Comparison of ENCODE assay signal across 22 cellular contexts in genomic region chrX:28016823-28017222, GRCh38. TPM values are rescaled to one million over a fixed set of nuclear protein-coding genes. Genes with fewer than 3 reads are reported as not detected.
"Had no signal": no experiment of that assay in that cellular context is flagged by ENCODE, and none has a peak within 500 bp of the region (broad histone marks: within the 10 kb centered on the region; RNA-seq: fewer than 3 reads in every experiment).

No MANE protein-coding gene starts in this region.

- H3K27me3 Mint-ChIP-seq: activated naive CD8-positive, alpha-beta T cell; effector memory CD8-positive, alpha-beta T cell; natural killer cell treated with Interleukin-12 subunit alpha and Interleukin-12 subunit beta and Interleukin-15 and Interleukin-18, amount 100 ng/mL, for 72 hours; stimulated activated memory B cell treated with anti-CD40 and anti-IgM and Interleukin-4, amounts not matched to agents 10 μg/mL and 1 μg/mL and 100 μg/mL, for 72 hours; type B pancreatic cell had no signal

- H3K36me3 Mint-ChIP-seq: activated naive CD8-positive, alpha-beta T cell; mesothelial cell of epicardium; natural killer cell treated with Interleukin-12 subunit alpha and Interleukin-12 subunit beta and Interleukin-15 and Interleukin-18, amount 100 ng/mL, for 72 hours; stimulated activated memory B cell treated with anti-CD40 and anti-IgM and Interleukin-4, amounts not matched to agents 10 μg/mL and 1 μg/mL and 100 μg/mL, for 72 hours; type B pancreatic cell had no signal

- DNase-seq: activated CD4-positive, alpha-beta T cell treated with anti-CD3 and anti-CD28 coated beads for 1 hour; activated CD4-positive, alpha-beta T cell treated with anti-CD3 and anti-CD28 coated beads, Interleukin-2, amount 50 U/mL, for 4 hours; activated gamma-delta T cell treated with Interleukin-2 at 50 U/mL for 16 hours; effector memory CD8-positive, alpha-beta T cell; foreskin melanocyte; hypothalamus; islet precursor cell; lower lobe of right lung; sigmoid colon; spleen; stimulated activated CD4-positive, alpha-beta T cell treated with anti-CD3 and anti-CD28 coated beads, Interleukin-4, amount 100 ng/mL, for 4 hours; testis; WERI-Rb-1 had no signal

- H3K4me1 Mint-ChIP-seq: mesothelial cell of epicardium; stimulated activated memory B cell treated with anti-CD40 and anti-IgM and Interleukin-4, amounts not matched to agents 10 μg/mL and 1 μg/mL and 100 μg/mL, for 72 hours had no signal

- ATAC-seq: effector memory CD8-positive, alpha-beta T cell; lower lobe of right lung; natural killer cell treated with Interleukin-12 subunit alpha and Interleukin-12 subunit beta and Interleukin-15 and Interleukin-18, amount 100 ng/mL, for 72 hours; stimulated activated memory B cell treated with anti-CD40 and anti-IgM and Interleukin-4, amounts not matched to agents 10 μg/mL and 1 μg/mL and 100 μg/mL, for 72 hours had no signal

- H3K27ac Mint-ChIP-seq: activated naive CD8-positive, alpha-beta T cell; activated T-helper 1 cell treated with anti-CD3 and anti-CD28 coated beads, Interleukin-12 subunit alpha, Interleukin-12 subunit beta, Interleukin-2, Interleukin-4 antibody, amounts not matched to agents 30 ng/mL and 10 ng/mL and 1 ng/mL, durations not matched to agents 14 hours and 24 hours and 36 hours; effector memory CD8-positive, alpha-beta T cell; mesothelial cell of epicardium; natural killer cell treated with Interleukin-12 subunit alpha and Interleukin-12 subunit beta and Interleukin-15 and Interleukin-18, amount 100 ng/mL, for 72 hours; stimulated activated memory B cell treated with anti-CD40 and anti-IgM and Interleukin-4, amounts not matched to agents 10 μg/mL and 1 μg/mL and 100 μg/mL, for 72 hours; type B pancreatic cell had no signal

- H3K4me3 ChIP-seq: cardiac muscle cell, lower lobe of right lung, sigmoid colon, spleen, testis had no signal

- H3K4me3 Mint-ChIP-seq: activated naive CD8-positive, alpha-beta T cell; activated T-helper 1 cell treated with anti-CD3 and anti-CD28 coated beads, Interleukin-12 subunit alpha, Interleukin-12 subunit beta, Interleukin-2, Interleukin-4 antibody, amounts not matched to agents 30 ng/mL and 10 ng/mL and 1 ng/mL, durations not matched to agents 14 hours and 24 hours and 36 hours; effector memory CD8-positive, alpha-beta T cell; mesothelial cell of epicardium; natural killer cell treated with Interleukin-12 subunit alpha and Interleukin-12 subunit beta and Interleukin-15 and Interleukin-18, amount 100 ng/mL, for 72 hours; stimulated activated memory B cell treated with anti-CD40 and anti-IgM and Interleukin-4, amounts not matched to agents 10 μg/mL and 1 μg/mL and 100 μg/mL, for 72 hours; type B pancreatic cell had no signal

- H3K9me3 Mint-ChIP-seq: activated T-helper 1 cell treated with anti-CD3 and anti-CD28 coated beads, Interleukin-12 subunit alpha, Interleukin-12 subunit beta, Interleukin-2, Interleukin-4 antibody, amounts not matched to agents 30 ng/mL and 10 ng/mL and 1 ng/mL, durations not matched to agents 14 hours and 24 hours and 36 hours; natural killer cell treated with Interleukin-12 subunit alpha and Interleukin-12 subunit beta and Interleukin-15 and Interleukin-18, amount 100 ng/mL, for 72 hours; stimulated activated memory B cell treated with anti-CD40 and anti-IgM and Interleukin-4, amounts not matched to agents 10 μg/mL and 1 μg/mL and 100 μg/mL, for 72 hours; type B pancreatic cell had no signal

RNA-seq across cellular contexts. Expression of gene DCAF8L1, which starts 35.6 kb away (rescaled TPM):
- total RNA-seq: activated T-helper 1 cell treated with anti-CD3 and anti-CD28 coated beads, Interleukin-12 subunit alpha, Interleukin-12 subunit beta, Interleukin-2, Interleukin-4 antibody, amounts not matched to agents 30 ng/mL and 10 ng/mL and 1 ng/mL, durations not matched to agents 14 hours and 24 hours and 36 hours; cardiac muscle cell; dermis microvascular lymphatic vessel endothelial cell; fibroblast of lung; lower lobe of right lung; mesothelial cell of epicardium; natural killer cell treated with Interleukin-12 subunit alpha and Interleukin-12 subunit beta and Interleukin-15 and Interleukin-18, amount 100 ng/mL, for 72 hours; sigmoid colon; spleen had no signal
- polyA plus RNA-seq: cardiac muscle cell, fibroblast of lung, sigmoid colon, spleen had no signal
